ENCODE assay signal across 1 cellular context in the genomic region with DNA sequence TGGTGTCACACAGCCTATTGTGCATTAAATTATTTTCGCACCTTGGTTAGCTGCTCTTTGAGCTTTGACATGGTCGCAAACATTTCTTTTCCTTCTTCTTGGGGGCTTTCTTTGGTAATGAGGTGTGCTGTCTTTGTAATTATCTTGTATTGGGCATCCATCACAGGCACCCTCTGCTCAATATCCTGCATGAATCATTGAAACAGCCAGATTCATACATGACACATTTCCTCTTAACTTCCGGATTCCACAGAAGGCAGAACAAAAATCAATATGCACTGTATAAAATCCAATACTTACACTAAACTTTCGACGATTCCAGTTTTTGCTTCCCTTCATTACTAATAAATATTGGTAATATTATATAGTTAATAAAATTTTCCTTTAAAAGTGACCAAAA.
TF ChIP-seq lines count a peak whose summit lies in the region.

No MANE protein-coding gene starts in this region.

TF ChIP-seq in A549, 52 proteins besides CTCF, POLR2A, EP300 and RAD21 (continued from another document):
- TF ChIP-seq, protein P1, sequence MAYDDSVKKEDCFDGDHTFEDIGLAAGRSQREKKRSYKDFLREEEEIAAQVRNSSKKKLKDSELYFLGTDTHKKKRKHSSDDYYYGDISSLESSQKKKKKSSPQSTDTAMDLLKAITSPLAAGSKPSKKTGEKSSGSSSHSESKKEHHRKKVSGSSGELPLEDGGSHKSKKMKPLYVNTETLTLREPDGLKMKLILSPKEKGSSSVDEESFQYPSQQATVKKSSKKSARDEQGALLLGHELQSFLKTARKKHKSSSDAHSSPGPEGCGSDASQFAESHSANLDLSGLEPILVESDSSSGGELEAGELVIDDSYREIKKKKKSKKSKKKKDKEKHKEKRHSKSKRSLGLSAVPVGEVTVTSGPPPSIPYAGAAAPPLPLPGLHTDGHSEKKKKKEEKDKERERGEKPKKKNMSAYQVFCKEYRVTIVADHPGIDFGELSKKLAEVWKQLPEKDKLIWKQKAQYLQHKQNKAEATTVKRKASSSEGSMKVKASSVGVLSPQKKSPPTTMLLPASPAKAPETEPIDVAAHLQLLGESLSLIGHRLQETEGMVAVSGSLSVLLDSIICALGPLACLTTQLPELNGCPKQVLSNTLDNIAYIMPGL (CRISPR knock-in tag; IDR thresholded peaks at IDR 0.05; ENCODE audit: borderline replicate concordance) = no peak
- TF ChIP-seq, protein P2, sequence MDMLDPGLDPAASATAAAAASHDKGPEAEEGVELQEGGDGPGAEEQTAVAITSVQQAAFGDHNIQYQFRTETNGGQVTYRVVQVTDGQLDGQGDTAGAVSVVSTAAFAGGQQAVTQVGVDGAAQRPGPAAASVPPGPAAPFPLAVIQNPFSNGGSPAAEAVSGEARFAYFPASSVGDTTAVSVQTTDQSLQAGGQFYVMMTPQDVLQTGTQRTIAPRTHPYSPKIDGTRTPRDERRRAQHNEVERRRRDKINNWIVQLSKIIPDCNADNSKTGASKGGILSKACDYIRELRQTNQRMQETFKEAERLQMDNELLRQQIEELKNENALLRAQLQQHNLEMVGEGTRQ (IDR thresholded peaks at IDR 0.05) = no peak
